Comparison of ENCODE assay signal across 1 cellular context in the genomic region with DNA sequence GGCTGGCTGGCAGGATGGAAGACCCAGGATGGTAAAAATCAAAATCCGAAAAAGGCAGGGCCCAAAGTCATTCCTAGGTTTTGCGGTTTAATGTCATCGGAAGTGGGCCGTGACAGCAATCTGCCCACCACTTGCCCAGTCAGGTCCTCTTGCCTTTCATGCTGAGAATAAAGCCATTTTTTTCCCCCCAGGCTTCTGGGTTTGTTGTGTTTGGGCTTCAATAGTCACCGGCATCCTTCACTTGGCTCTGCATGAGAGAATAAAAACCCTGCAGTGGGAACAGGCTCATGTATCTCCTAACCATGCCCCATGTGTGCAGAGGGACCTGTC.
TF ChIP-seq lines count a peak whose summit lies in the region.

No MANE protein-coding gene starts in this region.

TF ChIP-seq in A549, 52 proteins besides CTCF, POLR2A, EP300 and RAD21 (continued from another document):
- TF ChIP-seq REST (IDR thresholded peaks at IDR 0.05) (no peak), CHD2 (IDR thresholded peaks at IDR 0.05; ENCODE audit: low read length, partially characterized antibody) (no peak), HMGXB4 (CRISPR knock-in tag; IDR thresholded peaks at IDR 0.05; ENCODE audit: borderline replicate concordance) (no peak), JUNB (IDR thresholded peaks at IDR 0.05) (no peak), NR3C1 (IDR thresholded peaks at IDR 0.05) (no peak), JUN (IDR thresholded peaks at IDR 0.05) (no peak), HEYL (CRISPR knock-in tag; IDR thresholded peaks at IDR 0.05) (no peak), RFX5 (IDR thresholded peaks at IDR 0.05) (no peak), MAZ (IDR thresholded peaks at IDR 0.05; ENCODE audit: borderline replicate concordance, low read depth, low read length) (no peak)
